ENCODE assay signal across 23 cellular contexts in the genomic region with DNA sequence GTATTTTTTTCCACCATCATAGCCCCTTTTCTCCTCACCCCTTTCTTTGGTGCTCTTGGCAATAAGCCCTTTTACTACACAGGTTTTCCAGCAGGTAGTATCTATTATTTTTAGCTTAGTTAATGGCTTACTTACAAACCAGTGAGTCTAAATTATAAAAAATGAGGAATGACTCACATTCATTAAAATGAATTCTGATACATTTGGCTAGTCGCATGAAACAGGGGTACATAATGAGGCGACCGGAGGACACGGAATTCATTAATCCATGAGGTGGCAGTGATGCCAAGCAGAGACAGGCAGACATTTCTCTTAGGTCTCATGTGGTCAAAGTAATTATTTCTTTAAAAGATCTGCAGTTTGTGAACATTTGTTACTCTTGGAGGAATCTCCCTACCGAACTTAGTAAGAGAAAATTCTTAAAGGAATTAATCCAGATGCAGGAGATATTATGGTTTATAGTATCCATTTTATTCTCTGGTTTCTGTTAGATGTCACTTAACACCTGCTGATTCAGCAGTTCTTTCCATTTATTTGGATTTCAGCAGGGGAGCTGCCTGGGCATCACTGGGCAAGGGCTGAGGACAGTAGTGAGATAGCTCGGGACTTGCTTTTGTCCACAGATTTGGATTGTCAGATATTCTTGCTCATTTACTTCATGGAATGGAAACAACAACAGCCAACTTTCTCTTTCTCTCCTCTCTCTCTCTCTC.
"Had no signal": no experiment of that assay in that cellular context is flagged by ENCODE, and none has a peak within 500 bp of the region (broad histone marks: within the 10 kb centered on the region; RNA-seq: fewer than 3 reads in every experiment).

No MANE protein-coding gene starts in this region.

- H3K4me1 ChIP-seq: esophagus muscularis mucosa, gastrocnemius medialis, parathyroid adenoma, prostate gland, sigmoid colon, stomach, transverse colon had no signal

- H3K4me2 ChIP-seq: neural progenitor cell had no signal

- FAIRE-seq: keratinocyte had no signal

- H3K36me3 ChIP-seq: esophagus muscularis mucosa, gastrocnemius medialis, neural progenitor cell, prostate gland, sigmoid colon, stomach, thoracic aorta, transverse colon had no signal

- H3K79me2 ChIP-seq: parathyroid adenoma had no signal

- H2AFZ ChIP-seq: neural progenitor cell, parathyroid adenoma had no signal

- H3K9me3 ChIP-seq: gastrocnemius medialis, prostate gland, thoracic aorta, transverse colon had no signal

- H3K9ac ChIP-seq: neural progenitor cell, parathyroid adenoma had no signal

- H3K4me3 ChIP-seq: coronary artery, esophagus muscularis mucosa, gastrocnemius medialis, neural progenitor cell, prostate gland, sigmoid colon, skin epidermis, stomach, thoracic aorta, transverse colon had no signal

- DNase-seq: caudate nucleus; effector memory CD4-positive, alpha-beta T cell; gastrocnemius medialis; immature natural killer cell; mammary epithelial cell; natural killer cell; nucleus accumbens; retina; sigmoid colon; stimulated activated naive CD4-positive, alpha-beta T cell; stomach; substantia nigra; transverse colon had no signal

- H3K27ac ChIP-seq: coronary artery, epithelial cell of prostate, esophagus muscularis mucosa, gastrocnemius medialis, neural progenitor cell, parathyroid adenoma, prostate gland, sigmoid colon, skin epidermis, stomach, thoracic aorta, transverse colon had no signal

- ATAC-seq: gastrocnemius medialis, left lobe of liver, natural killer cell had no signal

- H3K27me3 ChIP-seq: esophagus muscularis mucosa, gastrocnemius medialis, neural progenitor cell, sigmoid colon, stomach, transverse colon had no signal
